Comparison of ENCODE assay signal across 13 cellular contexts in genomic region chr10:112812571-112812970, GRCh38.
DNase-seq lines count a peak whose midpoint lies in the region; ATAC-seq and TF ChIP-seq lines count a peak whose summit lies in the region.
"Had no signal": no experiment of that assay in that cellular context is flagged by ENCODE, and none has a peak within 500 bp of the region (broad histone marks: within the 10 kb centered on the region; RNA-seq: fewer than 3 reads in every experiment).

No MANE protein-coding gene starts in this region.

- no CpG with 5 or more reads among the region's 3 CpGs for WGBS in trophoblast cell (ENCODE audit: extremely low coverage, insufficient coverage, insufficient read length)

- H3K4me1 Mint-ChIP-seq in CD8-positive, alpha-beta T cell (ENCODE audit: low read depth): no peaks in the 10 kb centered on the region

- H3K27ac ChIP-seq in HCT116 (ENCODE audit: low read depth, low read length): peak overlapping the region; percentile 78
- H3K27ac ChIP-seq in VCaP: peak overlapping the region; percentile 41; the same call in 1 of the 2 replicates
- H3K27ac ChIP-seq in trophoblast cell (ENCODE audit: low read depth, low read length): peak overlapping the region; percentile 94
- H3K27ac ChIP-seq in CD8-positive, alpha-beta T cell (ENCODE audit: low read depth, low read length): no peak overlapping the region
- H3K27ac ChIP-seq: BLaER1 had no signal

- peak overlapping the region; percentile 83 for H4K91ac ChIP-seq in trophoblast cell (ENCODE audit: low read depth, low read length)

- DNase-seq in HCT116 (ENCODE audit: low read depth, low spot score): no peak
- DNase-seq in trophoblast cell: no peak
- DNase-seq in OCI-M2 (lab: John Stamatoyannopoulos, UW; ENCODE audit: unreplicated experiment): no peak
- no peak for DNase-seq in CD8-positive, alpha-beta T cell
- DNase-seq in nucleus accumbens (lab: John Stamatoyannopoulos, UW): no peak
- DNase-seq: immature natural killer cell; NCI-H2107; stimulated activated CD4-positive, alpha-beta T cell treated with anti-CD3 and anti-CD28 coated beads, Interleukin-1b, Interleukin-23, amount 100 ng/mL, for 48 hours had no signal

- no TSS peak for BruUV-seq in HCT116 (replicated peaks; lab: Mats Ljungman, UMichigan)

- intact Hi-C loops in HCT116 (cut with micrococcal nuclease): loop anchor here (5.0 to 10.0 kb wide), 3 partner anchors 140 to 335 kb away; partner anchors contain the start of gene TCF7L2
- intact Hi-C loops in CD8-positive, alpha-beta T cell (cut with DNase I, micrococcal nuclease): no loop called here

- H2BK12ac ChIP-seq in trophoblast cell (ENCODE audit: low read length): peak overlapping the region; percentile 76

- H3K79me2 ChIP-seq in HCT116 (ENCODE audit: insufficient read depth, low read length) (peaks cover 3% of the 10 kb centered on the region; the same call in 1 of the 2 replicates), trophoblast cell (ENCODE audit: control insufficient read depth, insufficient read depth, low read length, poor library complexity) (peaks cover 3% of the 10 kb centered on the region)

- H4K8ac ChIP-seq in trophoblast cell (ENCODE audit: low read depth, low read length): peak overlapping the region; percentile 49

- H3K9me3 ChIP-seq in HCT116 (ENCODE audit: control insufficient read depth in 1 of 2, insufficient read depth in 1 of 2, low read depth in 1 of 2, low read length in 2 of 2): no peaks in the 10 kb centered on the region
- no peaks in the 10 kb centered on the region for H3K9me3 ChIP-seq in iPS-15b (ENCODE audit: control insufficient read depth, insufficient read depth, low read length)
- no peaks in the 10 kb centered on the region for H3K9me3 ChIP-seq in trophoblast cell (ENCODE audit: insufficient read depth, low read depth, low read length)
- H3K9me3 ChIP-seq in CD8-positive, alpha-beta T cell (ENCODE audit: low read length): no peaks in the 10 kb centered on the region
- H3K9me3 ChIP-seq: tibial nerve had no signal

- H2AFZ ChIP-seq in HCT116 (ENCODE audit: low read depth, low read length, poor library complexity, severe bottlenecking) (no peak overlapping the region), trophoblast cell (ENCODE audit: insufficient read depth, low read length, poor library complexity) (no peak overlapping the region)

- no peak overlapping the region for H3K4me3 Mint-ChIP-seq in CD8-positive, alpha-beta T cell
- H3K4me3 Mint-ChIP-seq: immature natural killer cell had no signal

- H3K14ac ChIP-seq in trophoblast cell (ENCODE audit: low read length): peak overlapping the region; percentile 75

- H3K4me3 ChIP-seq in HCT116 (replicated peaks in 1 of 2; ENCODE audit: low read depth in 1 of 2, low read length in 2 of 2) (peak overlapping the region in 1 of 2 experiments; percentile 18; a peak in 1 of 4 replicates), iPS-15b (ENCODE audit: low read depth, low read length) (peak overlapping the region; percentile 9), trophoblast cell (ENCODE audit: low read depth, low read length) (no peak overlapping the region)
- no peak overlapping the region for H3K4me3 ChIP-seq in CD8-positive, alpha-beta T cell (ENCODE audit: low read depth, low read length)
- H3K4me3 ChIP-seq: BLaER1, tibial nerve had no signal

- CTCF ChIA-PET in HCT116 (lab: Charles Lee): interaction anchor here (1.4 kb wide), 2 partner anchors 11 to 573 kb away, joined by 3 to 5 read pairs; no protein-coding TSS in a partner anchor
- CTCF ChIA-PET in CD8-positive, alpha-beta T cell (lab: Charles Lee): no interaction called here

- H3K18ac ChIP-seq in trophoblast cell (ENCODE audit: low read length): peak overlapping the region; percentile 49

- no peaks in the 10 kb centered on the region for H3K9me3 Mint-ChIP-seq in CD8-positive, alpha-beta T cell
- H3K9me3 Mint-ChIP-seq: immature natural killer cell had no signal

- no peak for ATAC-seq in HCT116
- ATAC-seq in CD8-positive, alpha-beta T cell: no peak
- no peak for ATAC-seq in GM18909 (IDR thresholded peaks at IDR 0.05; ENCODE audit: poor library complexity, unreplicated experiment)

- H3K27me3 ChIP-seq in HCT116 (ENCODE audit: insufficient read depth, low read length) (no peaks in the 10 kb centered on the region), iPS-15b (ENCODE audit: control insufficient read depth, insufficient read depth, low read length) (no peaks in the 10 kb centered on the region), trophoblast cell (ENCODE audit: insufficient read depth, low read length) (no peaks in the 10 kb centered on the region)
- no peaks in the 10 kb centered on the region for H3K27me3 ChIP-seq in CD8-positive, alpha-beta T cell (ENCODE audit: insufficient read depth, low read length)
- H3K27me3 ChIP-seq: BLaER1, tibial nerve had no signal

- H2BK120ac ChIP-seq in trophoblast cell (ENCODE audit: insufficient read depth, low read length, poor library complexity): peak overlapping the region; percentile 83

- POLR2A ChIA-PET in HCT116 (lab: Charles Lee): no interaction called here
- POLR2A ChIA-PET in CD8-positive, alpha-beta T cell (lab: Charles Lee): no interaction called here

- TF ChIP-seq POLR2A in HCT116 (IDR thresholded peaks at IDR 0.05; ENCODE audit: borderline replicate concordance, extremely low read depth, insufficient read depth, insufficient read length): no peak

- H4K20me1 ChIP-seq in HCT116 (ENCODE audit: insufficient read depth): no peaks in the 10 kb centered on the region
- H4K20me1 ChIP-seq: BLaER1 had no signal

- no peak overlapping the region for H3K4ac ChIP-seq in trophoblast cell (ENCODE audit: low read depth, low read length)

- H2BK5ac ChIP-seq in trophoblast cell (ENCODE audit: low read depth, low read length, poor library complexity): peak overlapping the region; percentile 87

- H3K27ac Mint-ChIP-seq in CD8-positive, alpha-beta T cell: no peak overlapping the region
- H3K27ac Mint-ChIP-seq: immature natural killer cell had no signal

- H3K9me2 ChIP-seq in HCT116 (ENCODE audit: insufficient read depth): no peaks in the 10 kb centered on the region

- peak overlapping the region; percentile 30 for H3K9ac ChIP-seq in HCT116 (ENCODE audit: low read length)
- no peak overlapping the region for H3K9ac ChIP-seq in iPS-15b (ENCODE audit: low read depth, low read length)
- H3K9ac ChIP-seq in trophoblast cell (ENCODE audit: low read length): no peak overlapping the region
- H3K9ac ChIP-seq: BLaER1 had no signal

- H3K27me3 Mint-ChIP-seq in CD8-positive, alpha-beta T cell (ENCODE audit: low read depth): no peaks in the 10 kb centered on the region

- H3K36me3 ChIP-seq in HCT116 (ENCODE audit: control insufficient read depth in 1 of 2, insufficient read depth in 2 of 2, low read length in 2 of 2) (peaks cover 0 to 12% of the 10 kb centered on the region in 2 experiments; a peak in 2 of 4 replicates), iPS-15b (ENCODE audit: control insufficient read depth, insufficient read depth, low read length) (no peaks in the 10 kb centered on the region), trophoblast cell (ENCODE audit: control insufficient read depth in 1 of 2, insufficient read depth in 2 of 2, low read length in 2 of 2) (no peaks in the 10 kb centered on the region)
- no peaks in the 10 kb centered on the region for H3K36me3 ChIP-seq in CD8-positive, alpha-beta T cell (ENCODE audit: insufficient read depth, low read length)

- RAD21 ChIA-PET in HCT116 (lab: Charles Lee; ENCODE audit: low non-redundant PET in 1 of 2, low total read pairs in 2 of 2, uncharacterized antibody in 2 of 2, unreplicated experiment in 2 of 2): interaction anchor here in 1 of 2 experiments (0.9 kb wide), 1 partner anchor 11 kb away, joined by 3 read pairs; no protein-coding TSS in a partner anchor

- H3K4me2 ChIP-seq in HCT116 (ENCODE audit: low read length) (peak overlapping the region; percentile 63), trophoblast cell (ENCODE audit: low read length) (peak overlapping the region; percentile 44)
- H3K4me2 ChIP-seq: BLaER1 had no signal

- H3K79me1 ChIP-seq in trophoblast cell (ENCODE audit: low read length): peaks cover 48% of the 10 kb centered on the region

- no peak for TF ChIP-seq RAD21 in HCT116 (IDR thresholded peaks at IDR 0.05; ENCODE audit: low read depth)

- peak overlapping the region; percentile 25 for H2AK5ac ChIP-seq in trophoblast cell (ENCODE audit: low read length)

- H4K12ac ChIP-seq in trophoblast cell (ENCODE audit: low read depth, low read length): no peak overlapping the region

- H3K36me3 Mint-ChIP-seq in CD8-positive, alpha-beta T cell: peaks cover 56% of the 10 kb centered on the region

- TF ChIP-seq CTCF in HCT116 (IDR thresholded peaks at IDR 0.05 in 2 of 3, conservative IDR thresholded peaks at IDR 0.05 in 1 of 3; ENCODE audit: borderline replicate concordance in 1 of 3, insufficient read depth in 1 of 3, low read depth in 2 of 3, low read length in 2 of 3) (no peak), VCaP (conservative IDR thresholded peaks at IDR 0.05) (no peak)
- TF ChIP-seq CTCF in CD8-positive, alpha-beta T cell (IDR thresholded peaks at IDR 0.05): no peak

- no peak overlapping the region for H3K23ac ChIP-seq in trophoblast cell (ENCODE audit: low read length)

- H3K4me1 ChIP-seq in HCT116 (ENCODE audit: control insufficient read depth in 1 of 2, insufficient read depth in 2 of 2, low read length in 2 of 2) (peaks cover 77 to 87% of the 10 kb centered on the region in 2 experiments), iPS-15b (ENCODE audit: control insufficient read depth, insufficient read depth, low read length) (peaks cover 29% of the 10 kb centered on the region), trophoblast cell (ENCODE audit: control insufficient read depth in 1 of 2, insufficient read depth in 2 of 2, low read length in 2 of 2) (peaks cover 38 to 49% of the 10 kb centered on the region in 2 experiments)
- H3K4me1 ChIP-seq in CD8-positive, alpha-beta T cell (ENCODE audit: insufficient read depth, low read length): no peaks in the 10 kb centered on the region

TF ChIP-seq in HCT116, 20 proteins besides CTCF, POLR2A, EP300 and RAD21 (continues in another document):
- TF ChIP-seq ATF3 (IDR thresholded peaks at IDR 0.05) (no peak), FOSL1 (IDR thresholded peaks at IDR 0.05; ENCODE audit: low read depth) (no peak), SIN3A (IDR thresholded peaks at IDR 0.05; ENCODE audit: low read depth) (no peak), TCF7L2 (IDR thresholded peaks at IDR 0.05; ENCODE audit: borderline replicate concordance, extremely low read depth, insufficient read depth, insufficient read length) (no peak)
